17 cellular contexts compared by ENCODE assay signal in the genomic region with DNA sequence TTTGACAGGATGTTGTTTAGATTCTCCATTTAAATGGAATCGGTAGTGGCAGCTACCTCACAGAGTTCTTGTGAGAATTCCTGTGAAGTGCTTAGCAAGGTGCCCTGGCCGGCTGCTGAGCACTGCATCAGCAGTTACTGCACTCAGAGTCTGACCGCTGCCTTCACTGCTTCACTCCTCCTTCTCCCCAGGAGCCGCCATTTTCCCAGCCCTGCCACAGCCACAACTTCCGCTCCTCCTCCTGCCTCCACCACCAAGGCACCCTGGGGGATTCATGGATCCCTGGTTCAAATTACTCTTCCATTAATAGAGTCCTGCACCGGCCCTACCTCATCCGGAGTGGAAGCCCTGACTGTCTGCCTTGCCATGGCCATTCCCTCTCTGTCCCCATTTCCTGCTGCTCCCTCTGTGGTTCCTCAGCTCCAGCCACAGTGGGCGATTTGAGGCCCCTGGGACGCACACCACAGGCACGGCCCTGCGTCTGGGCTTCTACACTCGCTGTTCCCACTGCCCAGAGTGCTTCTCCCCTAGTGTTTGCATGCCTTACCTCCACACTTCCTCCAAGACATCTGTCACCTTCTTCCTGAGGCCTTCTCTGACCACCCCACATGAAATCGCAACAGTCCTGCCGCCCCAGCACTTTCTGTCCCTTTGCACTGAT.
DNase-seq lines count a peak whose midpoint lies in the region; ATAC-seq and TF ChIP-seq lines count a peak whose summit lies in the region.
"Had no signal": no experiment of that assay in that cellular context is flagged by ENCODE, and none has a peak within 500 bp of the region (broad histone marks: within the 10 kb centered on the region; RNA-seq: fewer than 3 reads in every experiment).

No MANE protein-coding gene starts in this region.

- no peaks in the 10 kb centered on the region for H3K36me3 ChIP-seq in BLaER1 treated with 17β-estradiol and CSF1 and Interleukin-3, amounts not matched to agents 10 nM and 100 nM
- no peaks in the 10 kb centered on the region for H3K36me3 ChIP-seq in psoas muscle (ENCODE audit: insufficient read depth in 1 of 2, low read depth in 1 of 2)
- H3K36me3 ChIP-seq: HAP-1 had no signal

- 86 to 92% (median 89%) methylated on average over 14 of the region's 14 CpGs for WGBS in psoas muscle, 3 donors

- H3K27me3 ChIP-seq in BLaER1 treated with 17β-estradiol and CSF1 and Interleukin-3, amounts not matched to agents 10 nM and 100 nM, result no peaks in the 10 kb centered on the region
- H3K27me3 ChIP-seq in psoas muscle (ENCODE audit: insufficient read depth in 3 of 3, low read length in 2 of 3), result no peaks in the 10 kb centered on the region

- POLR2A ChIA-PET in WTC11 (lab: Charles Lee), result no interaction called here

- peak overlapping the region in 10 of 11 experiments; percentile 12 to 70 (median 54); a peak in 17 of 22 replicates for H3K4me2 ChIP-seq in BLaER1 treated with 17β-estradiol and CSF1 and Interleukin-3, amounts not matched to agents 10 nM and 100 nM

- H3K27ac ChIP-seq in BLaER1 treated with 17β-estradiol and CSF1 and Interleukin-3, amounts not matched to agents 10 nM and 100 nM, result no peak overlapping the region
- no peak overlapping the region for H3K27ac ChIP-seq in psoas muscle
- H3K27ac ChIP-seq: GM23248 had no signal

- H3K27ac Mint-ChIP-seq in WTC11, result 0 out of 2 replicates have a peak overlapping the region, but pooled peaks have one; percentile 32
- no peak overlapping the region for H3K27ac Mint-ChIP-seq in glutamatergic neuron (ENCODE audit: unreplicated experiment)
- H3K27ac Mint-ChIP-seq in stimulated activated memory B cell treated with anti-CD40 and anti-IgM and Interleukin-4, amounts not matched to agents 10 μg/mL and 1 μg/mL and 100 μg/mL, for 72 hours, result no peak overlapping the region
- H3K27ac Mint-ChIP-seq: CD4-positive, alpha-beta T cell had no signal

- DNase-seq in WTC11 (ENCODE audit: low spot score) (no peak), glutamatergic neuron (peak; percentile 18), dermis blood vessel endothelial cell (no peak), psoas muscle (no peak)
- no peak for DNase-seq in stimulated activated CD8-positive, alpha-beta memory T cell treated with anti-CD3 and anti-CD28 coated beads, Interleukin-4, amount 100 ng/mL, for 48 hours
- DNase-seq: 8988T; AML-193; C1 segment of cervical spinal cord; Calu3; CD4-positive, alpha-beta T cell; DMS 273 treated with DMSO at 0.1 percent for 48 hours had no signal

- CTCF ChIA-PET in WTC11 (lab: Charles Lee), result no interaction called here

- peaks cover 0 to 12% (median 9%) of the 10 kb centered on the region in 10 experiments; a peak in 14 of 20 replicates for H3K4me1 ChIP-seq in BLaER1 treated with 17β-estradiol and CSF1 and Interleukin-3, amounts not matched to agents 10 nM and 100 nM
- H3K4me1 ChIP-seq in psoas muscle, result no peaks in the 10 kb centered on the region
- H3K4me1 ChIP-seq: HAP-1 had no signal

- intact Hi-C loops in psoas muscle (cut with DNase I), result no loop called here

- H3K4me1 Mint-ChIP-seq in WTC11 (peaks cover 12% of the 10 kb centered on the region), glutamatergic neuron (ENCODE audit: low read depth, unreplicated experiment) (no peaks in the 10 kb centered on the region)
- no peaks in the 10 kb centered on the region for H3K4me1 Mint-ChIP-seq in stimulated activated memory B cell treated with anti-CD40 and anti-IgM and Interleukin-4, amounts not matched to agents 10 μg/mL and 1 μg/mL and 100 μg/mL, for 72 hours

- H4K20me1 ChIP-seq in BLaER1 treated with 17β-estradiol and CSF1 and Interleukin-3, amounts not matched to agents 10 nM and 100 nM, result no peaks in the 10 kb centered on the region

- H3K9me3 Mint-ChIP-seq in WTC11 (peaks cover 9% of the 10 kb centered on the region), glutamatergic neuron (ENCODE audit: unreplicated experiment) (peaks cover 1% of the 10 kb centered on the region)
- H3K9me3 Mint-ChIP-seq in stimulated activated memory B cell treated with anti-CD40 and anti-IgM and Interleukin-4, amounts not matched to agents 10 μg/mL and 1 μg/mL and 100 μg/mL, for 72 hours, result no peaks in the 10 kb centered on the region
- H3K9me3 Mint-ChIP-seq: CD4-positive, alpha-beta T cell had no signal

- H3K4me3 ChIP-seq in BLaER1 treated with 17β-estradiol and CSF1 and Interleukin-3, amounts not matched to agents 10 nM and 100 nM, result no peak overlapping the region
- no peak overlapping the region for H3K4me3 ChIP-seq in psoas muscle
- H3K4me3 ChIP-seq: GM12878, GM23248, HAP-1 had no signal

- H3K36me3 Mint-ChIP-seq in WTC11, result no peaks in the 10 kb centered on the region
- H3K36me3 Mint-ChIP-seq in glutamatergic neuron (ENCODE audit: unreplicated experiment), result no peaks in the 10 kb centered on the region
- no peaks in the 10 kb centered on the region for H3K36me3 Mint-ChIP-seq in stimulated activated memory B cell treated with anti-CD40 and anti-IgM and Interleukin-4, amounts not matched to agents 10 μg/mL and 1 μg/mL and 100 μg/mL, for 72 hours

- H3K27me3 Mint-ChIP-seq in WTC11 (ENCODE audit: low read depth) (no peaks in the 10 kb centered on the region), glutamatergic neuron (ENCODE audit: unreplicated experiment) (no peaks in the 10 kb centered on the region)
- no peaks in the 10 kb centered on the region for H3K27me3 Mint-ChIP-seq in stimulated activated memory B cell treated with anti-CD40 and anti-IgM and Interleukin-4, amounts not matched to agents 10 μg/mL and 1 μg/mL and 100 μg/mL, for 72 hours
- H3K27me3 Mint-ChIP-seq: CD4-positive, alpha-beta T cell had no signal

- no peak overlapping the region for H3K4me3 Mint-ChIP-seq in WTC11
- H3K4me3 Mint-ChIP-seq in glutamatergic neuron (ENCODE audit: unreplicated experiment), result no peak overlapping the region
- H3K4me3 Mint-ChIP-seq in stimulated activated memory B cell treated with anti-CD40 and anti-IgM and Interleukin-4, amounts not matched to agents 10 μg/mL and 1 μg/mL and 100 μg/mL, for 72 hours, result no peak overlapping the region
- H3K4me3 Mint-ChIP-seq: CD4-positive, alpha-beta T cell had no signal

- ATAC-seq in WTC11 (peak; percentile 46), psoas muscle (no peak)
- peak; percentile 31 for ATAC-seq in stimulated activated memory B cell treated with anti-CD40 and anti-IgM and Interleukin-4, amounts not matched to agents 10 μg/mL and 1 μg/mL and 100 μg/mL, for 72 hours
- ATAC-seq: GM12878, HepG2 had no signal

- H3K9me3 ChIP-seq in BLaER1 treated with 17β-estradiol and CSF1 and Interleukin-3, amounts not matched to agents 10 nM and 100 nM (replicated peaks in 1 of 11), result no peaks in the 10 kb centered on the region
- no peaks in the 10 kb centered on the region for H3K9me3 ChIP-seq in psoas muscle
- H3K9me3 ChIP-seq: HAP-1 had no signal

- H3K9ac ChIP-seq in BLaER1 treated with 17β-estradiol and CSF1 and Interleukin-3, amounts not matched to agents 10 nM and 100 nM, result no peak overlapping the region
- H3K9ac ChIP-seq: GM23248 had no signal

- no peak for TF ChIP-seq CTCF in WTC11 (IDR thresholded peaks at IDR 0.05)
- no peak for TF ChIP-seq CTCF in glutamatergic neuron (IDR thresholded peaks at IDR 0.05; ENCODE audit: partially characterized antibody, unreplicated experiment)
- TF ChIP-seq CTCF in psoas muscle (IDR thresholded peaks at IDR 0.05), result no peak

TF ChIP-seq in WTC11, 78 proteins besides CTCF, POLR2A, EP300 and RAD21:
- TF ChIP-seq NR3C1 (CRISPR knock-in tag; conservative IDR thresholded peaks at IDR 0.05; ENCODE audit: low read depth) (no peak), ZNF317 (CRISPR knock-in tag; IDR thresholded peaks at IDR 0.05; ENCODE audit: borderline replicate concordance, low read depth) (no peak), ATF1 (CRISPR knock-in tag; IDR thresholded peaks at IDR 0.05) (no peak), CREM (CRISPR knock-in tag; IDR thresholded peaks at IDR 0.05) (no peak), ETV6 (CRISPR knock-in tag; IDR thresholded peaks at IDR 0.05) (no peak), ZNF232 (CRISPR knock-in tag; IDR thresholded peaks at IDR 0.05) (no peak), PRRX2 (CRISPR knock-in tag; IDR thresholded peaks at IDR 0.05) (no peak)
- TF ChIP-seq, protein P1, sequence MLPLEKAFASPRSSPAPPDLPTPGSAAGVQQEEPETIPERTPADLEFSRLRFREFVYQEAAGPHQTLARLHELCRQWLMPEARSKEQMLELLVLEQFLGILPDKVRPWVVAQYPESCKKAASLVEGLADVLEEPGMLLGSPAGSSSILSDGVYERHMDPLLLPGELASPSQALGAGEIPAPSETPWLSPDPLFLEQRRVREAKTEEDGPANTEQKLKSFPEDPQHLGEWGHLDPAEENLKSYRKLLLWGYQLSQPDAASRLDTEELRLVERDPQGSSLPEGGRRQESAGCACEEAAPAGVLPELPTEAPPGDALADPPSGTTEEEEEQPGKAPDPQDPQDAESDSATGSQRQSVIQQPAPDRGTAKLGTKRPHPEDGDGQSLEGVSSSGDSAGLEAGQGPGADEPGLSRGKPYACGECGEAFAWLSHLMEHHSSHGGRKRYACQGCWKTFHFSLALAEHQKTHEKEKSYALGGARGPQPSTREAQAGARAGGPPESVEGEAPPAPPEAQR (CRISPR knock-in tag; IDR thresholded peaks at IDR 0.05), result no peak
- TF ChIP-seq, protein P2, sequence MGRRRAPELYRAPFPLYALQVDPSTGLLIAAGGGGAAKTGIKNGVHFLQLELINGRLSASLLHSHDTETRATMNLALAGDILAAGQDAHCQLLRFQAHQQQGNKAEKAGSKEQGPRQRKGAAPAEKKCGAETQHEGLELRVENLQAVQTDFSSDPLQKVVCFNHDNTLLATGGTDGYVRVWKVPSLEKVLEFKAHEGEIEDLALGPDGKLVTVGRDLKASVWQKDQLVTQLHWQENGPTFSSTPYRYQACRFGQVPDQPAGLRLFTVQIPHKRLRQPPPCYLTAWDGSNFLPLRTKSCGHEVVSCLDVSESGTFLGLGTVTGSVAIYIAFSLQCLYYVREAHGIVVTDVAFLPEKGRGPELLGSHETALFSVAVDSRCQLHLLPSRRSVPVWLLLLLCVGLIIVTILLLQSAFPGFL (CRISPR knock-in tag; IDR thresholded peaks at IDR 0.05; ENCODE audit: borderline replicate concordance), result no peak

Comparison
In these comparisons a context has a peak if more than half of its experiments do, and no peak if none do; other contexts are left out.
1. ATAC-seq: peak in WTC11 (single experiment) and stimulated activated memory B cell treated with anti-CD40 and anti-IgM and Interleukin-4, amounts not matched to agents 10 μg/mL and 1 μg/mL and 100 μg/mL, for 72 hours (single experiment); none in psoas muscle (0 of 4).